ENCODE assay signal across 21 cellular contexts in genomic region chr11:124445646-124446139, GRCh38. TPM values are rescaled to one million over a fixed set of nuclear protein-coding genes. Genes with fewer than 3 reads are reported as not detected.
A peak's percentile ranks its signal among the peaks of the same experiment; 100 is the strongest.
DNase-seq lines count a peak whose midpoint lies in the region; ATAC-seq, FAIRE-seq and TF ChIP-seq lines count a peak whose summit lies in the region.
"Had no signal": no experiment of that assay in that cellular context is flagged by ENCODE, and none has a peak within 500 bp of the region (broad histone marks: within the 10 kb centered on the region; RNA-seq: fewer than 3 reads in every experiment).

A gene with protein sequence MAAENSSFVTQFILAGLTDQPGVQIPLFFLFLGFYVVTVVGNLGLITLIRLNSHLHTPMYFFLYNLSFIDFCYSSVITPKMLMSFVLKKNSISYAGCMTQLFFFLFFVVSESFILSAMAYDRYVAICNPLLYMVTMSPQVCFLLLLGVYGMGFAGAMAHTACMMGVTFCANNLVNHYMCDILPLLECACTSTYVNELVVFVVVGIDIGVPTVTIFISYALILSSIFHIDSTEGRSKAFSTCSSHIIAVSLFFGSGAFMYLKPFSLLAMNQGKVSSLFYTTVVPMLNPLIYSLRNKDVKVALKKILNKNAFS (minus strand): TSS chr11:124445696. CDS start chr11:124441085, 4,611 bp downstream.

- H4K20me1 ChIP-seq in K562 (replicated peaks; ENCODE audit: control insufficient read depth, insufficient read depth, low read length) (no peaks in the 10 kb centered on the region), hepatocyte (ENCODE audit: insufficient read depth, poor library complexity, severe bottlenecking) (no peaks in the 10 kb centered on the region)

- TF ChIP-seq CTCF in K562 (IDR thresholded peaks at IDR 0.05 in 2 of 3, conservative IDR thresholded peaks at IDR 0.05 in 1 of 3; ENCODE audit: insufficient read depth in 2 of 3, low read depth in 1 of 3, low read length in 3 of 3), result no peak
- no peak for TF ChIP-seq CTCF in nephron progenitor cell (IDR thresholded peaks at IDR 0.05)
- no peak for TF ChIP-seq CTCF in omental fat pad (IDR thresholded peaks at IDR 0.05)
- no peak for TF ChIP-seq CTCF in hepatocyte (IDR thresholded peaks at IDR 0.05; ENCODE audit: poor library complexity)

- POLR2A ChIA-PET in K562 (lab: Yijun Ruan, JAX), result no interaction called here

- in situ Hi-C loops in K562 (cut with MboI), result no loop called here
- in situ Hi-C loops in KBM-7 (cut with MboI; ENCODE audit: low pct_unique_long_range_greater_than_20kb, low sequenced_read_pairs), result no loop called here

- H3K27ac ChIP-seq in K562 (ENCODE audit: extremely low read depth, low read depth, low read length), result no peak within 1 kb of the TSS
- no peak within 1 kb of the TSS for H3K27ac ChIP-seq in hepatocyte

- H3K9me2 ChIP-seq in hepatocyte (replicated peaks; ENCODE audit: insufficient read depth), result no peaks in the 10 kb centered on the region

- no peaks in the 10 kb centered on the region for H3K4me1 Mint-ChIP-seq in nephron progenitor cell
- H3K4me1 Mint-ChIP-seq: CD4-positive, alpha-beta memory T cell had no signal

- no peaks in the 10 kb centered on the region for H3K9me3 ChIP-seq in K562 (replicated peaks; ENCODE audit: control insufficient read depth, insufficient read depth, low read depth, low read length)
- H3K9me3 ChIP-seq in hepatocyte (ENCODE audit: low read depth), result no peaks in the 10 kb centered on the region

- no peak within 1 kb of the TSS for H3K4me3 ChIP-seq in K562
- no peak within 1 kb of the TSS for H3K4me3 ChIP-seq in hepatocyte

- H3K9me1 ChIP-seq in K562 (ENCODE audit: control insufficient read depth, insufficient read depth, low read length), result no peaks in the 10 kb centered on the region

- H2AFZ ChIP-seq in K562 (ENCODE audit: low read depth, low read length) (no peak within 1 kb of the TSS), hepatocyte (no peak within 1 kb of the TSS)

- WGBS in K562 (ENCODE audit: insufficient coverage, low coverage, missing lambda C conversion rate), result 75% methylated on average over 1 of the region's 1 CpG
- 100% methylated on average over 1 of the region's 1 CpG for WGBS in hepatocyte (ENCODE audit: low lambda C conversion rate, missing lambda C conversion rate)

- BruUV-seq in K562 (replicated peaks; lab: Mats Ljungman, UMichigan), result no TSS peak

- H3K9ac ChIP-seq in K562 (ENCODE audit: insufficient read depth in 1 of 2, low read depth in 2 of 2, low read length in 2 of 2), result no peak within 1 kb of the TSS

- H3K4me3 Mint-ChIP-seq in nephron progenitor cell, result no peak within 1 kb of the TSS
- H3K4me3 Mint-ChIP-seq: CD4-positive, alpha-beta memory T cell had no signal

- TF ChIP-seq POLR2A in K562 (conservative IDR thresholded peaks at IDR 0.05), result no peak

- no peaks in the 10 kb centered on the region for H3K27me3 Mint-ChIP-seq in nephron progenitor cell (ENCODE audit: low read depth, poor library complexity)

- no peaks in the 10 kb centered on the region for H3K79me2 ChIP-seq in K562 (ENCODE audit: control insufficient read depth, insufficient read depth, low read length)
- H3K79me2 ChIP-seq in hepatocyte, result no peaks in the 10 kb centered on the region

- ATAC-seq in K562 (no peak), omental fat pad (ENCODE audit: low FRiP score) (no peak)

- no peaks in the 10 kb centered on the region for H3K9me3 Mint-ChIP-seq in nephron progenitor cell

- no peaks in the 10 kb centered on the region for H3K36me3 Mint-ChIP-seq in nephron progenitor cell (ENCODE audit: low read depth)
- H3K36me3 Mint-ChIP-seq: CD4-positive, alpha-beta memory T cell had no signal

- TF ChIP-seq EP300 in K562 (IDR thresholded peaks at IDR 0.05; ENCODE audit: low read length), result no peak

- no peak for FAIRE-seq in K562 (lab: Jason Lieb, UNC)
- FAIRE-seq: GM12892, H1 had no signal

- H3K4me2 ChIP-seq in K562 (ENCODE audit: insufficient read depth, low read length), result no peak within 1 kb of the TSS
- no peak within 1 kb of the TSS for H3K4me2 ChIP-seq in hepatocyte

- H3K27me3 ChIP-seq in K562 (ENCODE audit: control insufficient read depth in 2 of 2, insufficient read depth in 2 of 2, low read length in 2 of 2) (no peaks in the 10 kb centered on the region), hepatocyte (no peaks in the 10 kb centered on the region)

- peak within 1 kb of the TSS; percentile 0 for H3K27ac Mint-ChIP-seq in nephron progenitor cell
- H3K27ac Mint-ChIP-seq: CD4-positive, alpha-beta memory T cell had no signal

- no peak for DNase-seq in K562 (ENCODE audit: extremely low read depth in 1 of 4, low spot score in 3 of 4)
- no peak for DNase-seq in nephron progenitor cell
- peak; percentile 57 for DNase-seq in superior temporal gyrus (ENCODE audit: extremely low spot score)
- DNase-seq in omental fat pad (ENCODE audit: low spot score), result no peak
- DNase-seq in hepatocyte (ENCODE audit: low spot score), result no peak
- DNase-seq in KBM-7, result no peak
- DNase-seq: C1 segment of cervical spinal cord; Calu3; CD4-positive, alpha-beta memory T cell; COR-L47; DMS53; DMS79 treated with DMSO at 0.1 percent for 48 hours; H7; HCEC 1CT had no signal

- CTCF ChIA-PET in K562 (lab: Yijun Ruan, JAX; ENCODE audit: low intra/inter-chr PET ratio), result no interaction called here

- intact Hi-C loops in K562 (cut with micrococcal nuclease), result no loop called here

- H3K4me1 ChIP-seq in K562 (replicated peaks in 1 of 2; ENCODE audit: control insufficient read depth in 2 of 2, insufficient read depth in 2 of 2, low read length in 2 of 2) (peaks cover 0 to 11% of the 10 kb centered on the region in 2 experiments; a peak in 2 of 5 replicates), hepatocyte (ENCODE audit: insufficient read depth) (no peaks in the 10 kb centered on the region)

- H3K36me3 ChIP-seq in K562 (ENCODE audit: control insufficient read depth, insufficient read depth, low read length), result no peaks in the 10 kb centered on the region
- H3K36me3 ChIP-seq in hepatocyte (replicated peaks; ENCODE audit: insufficient read depth, low read depth), result no peaks in the 10 kb centered on the region

- TF ChIP-seq RAD21 in K562 (CRISPR knock-in tag; conservative IDR thresholded peaks at IDR 0.05 in 1 of 2, IDR thresholded peaks at IDR 0.05 in 1 of 2), result no peak

TF ChIP-seq in K562, 482 proteins besides CTCF, POLR2A, EP300 and RAD21:
- no peak for TF ChIP-seq U2AF2 (optimal IDR thresholded peaks at IDR 0.05; ENCODE audit: low read depth, low read length)
- TF ChIP-seq STAG1 (CRISPR knock-in tag; IDR thresholded peaks at IDR 0.05; ENCODE audit: borderline replicate concordance), result no peak
- peak; percentile 71 for TF ChIP-seq RFX1 (IDR thresholded peaks at IDR 0.05)
- TF ChIP-seq GABPB2 (CRISPR knock-in tag; conservative IDR thresholded peaks at IDR 0.05), result no peak
- no peak for TF ChIP-seq E4F1 (CRISPR knock-in tag; IDR thresholded peaks at IDR 0.05; ENCODE audit: borderline replicate concordance)
- no peak for TF ChIP-seq SMARCC2 (IDR thresholded peaks at IDR 0.05; ENCODE audit: low read depth)
- TF ChIP-seq TAF9B (IDR thresholded peaks at IDR 0.05; ENCODE audit: partially characterized antibody), result no peak

RNA-seq across cellular contexts. Expression of the gene that starts here (rescaled TPM):
- total RNA-seq in K562 (2011; cell fraction: chromatin; rRNA removed; ENCODE audit: low replicate concordance), result 0.11 TPM in 1 of 2 replicates, not detected in the other
- not detected in 2 replicates for total RNA-seq in K562 (2011; cell fraction: nucleolus; rRNA removed)
- total RNA-seq in K562 (2011; cell fraction: nucleoplasm; rRNA removed), result not detected in 2 replicates
- total RNA-seq in K562 (2014; rRNA removed), result not detected in 2 replicates
- not detected in 2 replicates for total RNA-seq in K562 (2014; rRNA removed; fragmentation: Illumina TruSeq; extraction: Trizol)
- not detected in 2 replicates for total RNA-seq in K562 (2015; rRNA removed; fragmentation: Illumina TruSeq; extraction: Trizol)
- total RNA-seq in K562 (2021), result not detected in 2 replicates
- polyA plus RNA-seq in K562 (2011; rRNA removed), result not detected in 2 replicates
- polyA plus RNA-seq in K562 (2011; cell fraction: cytosol; rRNA removed), result not detected in 2 replicates
- not detected in 2 replicates for polyA plus RNA-seq in K562 (2011; cell fraction: nucleus; rRNA removed)
- polyA plus RNA-seq in K562 (2012), result 0.09 TPM in 1 of 2 replicates, not detected in the other
- not detected in 2 replicates for polyA plus RNA-seq in K562 (2014; fragmentation: Illumina TruSeq; extraction: Trizol)
- polyA plus RNA-seq in K562 (2014; fragmentation: Nextera tagmentation; extraction: Ambion mirVana), result under 1 TPM in 1 of 2 experiments, not detected in 1; 0.18 TPM
- not detected in 2 replicates for polyA plus RNA-seq in K562 (2014; rRNA removed)
- polyA minus RNA-seq in K562 (2011; rRNA and poly(A)+ RNA removed), result not detected in 2 replicates
- polyA minus RNA-seq in K562 (2011; cell fraction: cytosol; rRNA and poly(A)+ RNA removed), result not detected in 2 replicates
- not detected in 2 replicates for polyA minus RNA-seq in K562 (2011; cell fraction: nucleus; rRNA and poly(A)+ RNA removed)
- not detected for total RNA-seq in omental fat pad
- total RNA-seq in hepatocyte, result not detected in 2 replicates
- not detected in 2 replicates for polyA plus RNA-seq in hepatocyte
- total RNA-seq: A172; A673; Calu3; CD4-positive, alpha-beta memory T cell; Daoy; G401; H1; H7 had no signal
- polyA plus RNA-seq: BJ; CD4-positive, alpha-beta memory T cell; H1 had no signal
